ENCODE assay signal across 8 cellular contexts in genomic region chr15:88450125-88450798, GRCh38. TPM values are rescaled to one million over a fixed set of nuclear protein-coding genes. Genes with fewer than 3 reads are reported as not detected.
A peak's percentile ranks its signal among the peaks of the same experiment; 100 is the strongest.
DNase-seq lines count a peak whose midpoint lies in the region; ATAC-seq and TF ChIP-seq lines count a peak whose summit lies in the region.

No MANE protein-coding gene starts in this region.

- no peaks in the 10 kb centered on the region for H3K36me3 ChIP-seq in HEK293 (ENCODE audit: control insufficient read depth in 2 of 2, insufficient read depth in 1 of 2, low read length in 2 of 2)

- DNase-seq in Daoy (ENCODE audit: low read depth) (peak; percentile 47), NCI-H345 treated with DMSO at 0.1 percent for 48 hours (lab: John Stamatoyannopoulos, UW; ENCODE audit: unreplicated experiment) (peak; percentile 16), mucosa of gallbladder (ENCODE audit: low spot score) (peak; percentile 26), NCI-H2029 (lab: John Stamatoyannopoulos, UW) (no peak)
- DNase-seq in activated CD4-positive, alpha-beta T cell treated with anti-CD3 and anti-CD28 coated beads, Interleukin-2, amount 50 U/mL, for 1 hour, result peak; percentile 54
- peak; percentile 36 to 42 (median 39) for DNase-seq in effector memory CD8-positive, alpha-beta T cell
- DNase-seq in stimulated activated naive CD8-positive, alpha-beta T cell treated with anti-CD3 and anti-CD28 coated beads, Interleukin-15, amount 100 ng/mL, for 72 hours, result peak; percentile 71 to 72

- peaks cover 7 to 34% of the 10 kb centered on the region in 2 donors for H3K27me3 Mint-ChIP-seq in effector memory CD8-positive, alpha-beta T cell
- H3K27me3 Mint-ChIP-seq in stimulated activated naive CD8-positive, alpha-beta T cell treated with anti-CD3 and anti-CD28 coated beads, Interleukin-15, amount 100 ng/mL, for 72 hours, result peaks cover 14% of the 10 kb centered on the region

- H3K9me3 Mint-ChIP-seq in effector memory CD8-positive, alpha-beta T cell, result no peaks in the 10 kb centered on the region
- H3K9me3 Mint-ChIP-seq in stimulated activated naive CD8-positive, alpha-beta T cell treated with anti-CD3 and anti-CD28 coated beads, Interleukin-15, amount 100 ng/mL, for 72 hours, result no peaks in the 10 kb centered on the region

- H3K4me1 Mint-ChIP-seq in effector memory CD8-positive, alpha-beta T cell (ENCODE audit: low read depth in 2 of 2), result peaks cover 4 to 6% of the 10 kb centered on the region in 2 donors
- H3K4me1 Mint-ChIP-seq in stimulated activated naive CD8-positive, alpha-beta T cell treated with anti-CD3 and anti-CD28 coated beads, Interleukin-15, amount 100 ng/mL, for 72 hours, result peaks cover 9% of the 10 kb centered on the region

- no peak overlapping the region for H3K27ac ChIP-seq in HEK293 (ENCODE audit: extremely low read depth, low read depth, low read length)

- CTCF ChIA-PET in HEK293 (lab: Yijun Ruan, JAX), result interaction anchor here (0.6 to 9.4 kb wide), 44 partner anchors 8 to 1545 kb away, joined by 3 to 110 read pairs (median 4); partner anchors contain the start of genes ACAN, MRPL46, MRPS11 and NTRK3

- no peaks in the 10 kb centered on the region for H3K4me1 ChIP-seq in HEK293 (ENCODE audit: control insufficient read depth, insufficient read depth, low read length)

- no peaks in the 10 kb centered on the region for H3K9me3 ChIP-seq in HEK293 (ENCODE audit: control insufficient read depth, insufficient read depth, low read depth, low read length)

- no peak overlapping the region for H3K4me3 Mint-ChIP-seq in effector memory CD8-positive, alpha-beta T cell
- H3K4me3 Mint-ChIP-seq in stimulated activated naive CD8-positive, alpha-beta T cell treated with anti-CD3 and anti-CD28 coated beads, Interleukin-15, amount 100 ng/mL, for 72 hours, result peak overlapping the region in 1 of 2 donors; percentile 33

- POLR2A ChIA-PET in HEK293 (lab: Yijun Ruan, JAX), result interaction anchor here (1.4 kb wide), 1 partner anchor 17 kb away, joined by 5 read pairs; the partner anchor contains the start of genes MRPL46 and MRPS11

- H3K27ac Mint-ChIP-seq in effector memory CD8-positive, alpha-beta T cell, result no peak overlapping the region
- peak overlapping the region in 1 of 2 donors; percentile 77 for H3K27ac Mint-ChIP-seq in stimulated activated naive CD8-positive, alpha-beta T cell treated with anti-CD3 and anti-CD28 coated beads, Interleukin-15, amount 100 ng/mL, for 72 hours

- no peak overlapping the region for H3K4me3 ChIP-seq in HEK293 (ENCODE audit: low read depth, low read length)

- no peaks in the 10 kb centered on the region for H3K36me3 Mint-ChIP-seq in effector memory CD8-positive, alpha-beta T cell (ENCODE audit: insufficient read depth)

- ATAC-seq in effector memory CD8-positive, alpha-beta T cell (replicated peaks), result peak; percentile 47
- peak; percentile 76 for ATAC-seq in stimulated activated naive CD8-positive, alpha-beta T cell treated with anti-CD3 and anti-CD28 coated beads, Interleukin-15, amount 100 ng/mL, for 72 hours

- peak; percentile 65 for TF ChIP-seq CTCF in HEK293 (tag by site-specific recombination; IDR thresholded peaks at IDR 0.05)

TF ChIP-seq in HEK293, 187 proteins besides CTCF, POLR2A, EP300 and RAD21:
- TF ChIP-seq ZNF223 (tag by site-specific recombination; IDR thresholded peaks at IDR 0.05) (no peak), ZBTB8A (tag by site-specific recombination; IDR thresholded peaks at IDR 0.05) (no peak), ZNF837 (tag by site-specific recombination; IDR thresholded peaks at IDR 0.05) (no peak), ZFHX2 (tag by site-specific recombination; conservative IDR thresholded peaks at IDR 0.05) (no peak), ZNF404 (tag by site-specific recombination; IDR thresholded peaks at IDR 0.05) (no peak), SP3 (tag by site-specific recombination; IDR thresholded peaks at IDR 0.05) (no peak), ZBTB17 (tag by site-specific recombination; IDR thresholded peaks at IDR 0.05) (0 out of 2 replicates have a peak, but pooled peaks have one; percentile 34), ZNF660 (tag by site-specific recombination; IDR thresholded peaks at IDR 0.05) (peak; percentile 39; the same call in 1 of the 2 replicates), GLI2 (tag by site-specific recombination; IDR thresholded peaks at IDR 0.05; ENCODE audit: borderline replicate concordance, low read depth) (no peak), ZNF561 (tag by site-specific recombination; IDR thresholded peaks at IDR 0.05; ENCODE audit: borderline replicate concordance) (no peak), SCRT2 (tag by site-specific recombination; IDR thresholded peaks at IDR 0.05) (no peak), ZNF600 (tag by site-specific recombination; IDR thresholded peaks at IDR 0.05) (peak; percentile 83), ZNF658 (tag by site-specific recombination; IDR thresholded peaks at IDR 0.05) (no peak), ZNF654 (tag by site-specific recombination; IDR thresholded peaks at IDR 0.05; ENCODE audit: low read depth) (peak; percentile 64)
- TF ChIP-seq, protein P1, sequence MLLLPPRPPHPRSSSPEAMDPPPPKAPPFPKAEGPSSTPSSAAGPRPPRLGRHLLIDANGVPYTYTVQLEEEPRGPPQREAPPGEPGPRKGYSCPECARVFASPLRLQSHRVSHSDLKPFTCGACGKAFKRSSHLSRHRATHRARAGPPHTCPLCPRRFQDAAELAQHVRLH (tag by site-specific recombination; IDR thresholded peaks at IDR 0.05), result no peak
- TF ChIP-seq, protein P2, sequence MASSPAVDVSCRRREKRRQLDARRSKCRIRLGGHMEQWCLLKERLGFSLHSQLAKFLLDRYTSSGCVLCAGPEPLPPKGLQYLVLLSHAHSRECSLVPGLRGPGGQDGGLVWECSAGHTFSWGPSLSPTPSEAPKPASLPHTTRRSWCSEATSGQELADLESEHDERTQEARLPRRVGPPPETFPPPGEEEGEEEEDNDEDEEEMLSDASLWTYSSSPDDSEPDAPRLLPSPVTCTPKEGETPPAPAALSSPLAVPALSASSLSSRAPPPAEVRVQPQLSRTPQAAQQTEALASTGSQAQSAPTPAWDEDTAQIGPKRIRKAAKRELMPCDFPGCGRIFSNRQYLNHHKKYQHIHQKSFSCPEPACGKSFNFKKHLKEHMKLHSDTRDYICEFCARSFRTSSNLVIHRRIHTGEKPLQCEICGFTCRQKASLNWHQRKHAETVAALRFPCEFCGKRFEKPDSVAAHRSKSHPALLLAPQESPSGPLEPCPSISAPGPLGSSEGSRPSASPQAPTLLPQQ (tag by site-specific recombination; IDR thresholded peaks at IDR 0.05), result no peak
- TF ChIP-seq, protein P3, sequence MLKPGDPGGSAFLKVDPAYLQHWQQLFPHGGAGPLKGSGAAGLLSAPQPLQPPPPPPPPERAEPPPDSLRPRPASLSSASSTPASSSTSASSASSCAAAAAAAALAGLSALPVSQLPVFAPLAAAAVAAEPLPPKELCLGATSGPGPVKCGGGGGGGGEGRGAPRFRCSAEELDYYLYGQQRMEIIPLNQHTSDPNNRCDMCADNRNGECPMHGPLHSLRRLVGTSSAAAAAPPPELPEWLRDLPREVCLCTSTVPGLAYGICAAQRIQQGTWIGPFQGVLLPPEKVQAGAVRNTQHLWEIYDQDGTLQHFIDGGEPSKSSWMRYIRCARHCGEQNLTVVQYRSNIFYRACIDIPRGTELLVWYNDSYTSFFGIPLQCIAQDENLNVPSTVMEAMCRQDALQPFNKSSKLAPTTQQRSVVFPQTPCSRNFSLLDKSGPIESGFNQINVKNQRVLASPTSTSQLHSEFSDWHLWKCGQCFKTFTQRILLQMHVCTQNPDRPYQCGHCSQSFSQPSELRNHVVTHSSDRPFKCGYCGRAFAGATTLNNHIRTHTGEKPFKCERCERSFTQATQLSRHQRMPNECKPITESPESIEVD (tag by site-specific recombination; IDR thresholded peaks at IDR 0.05), result no peak

RNA-seq across cellular contexts. Expression of gene MRPL46, which starts 16.9 kb away (rescaled TPM):
- total RNA-seq in Daoy (2014; rRNA removed; shearing (Covaris generic)), result 21.2 and 23.9 TPM in 2 replicates
- 17.5 TPM for total RNA-seq in mucosa of gallbladder

RNA-seq across cellular contexts. Expression of gene MRPS11, which starts 17.2 kb away (rescaled TPM):
- 19.6 and 24.2 TPM in 2 replicates for total RNA-seq in Daoy (2014; rRNA removed; shearing (Covaris generic))
- total RNA-seq in mucosa of gallbladder, result 44.0 TPM
